9 cellular contexts compared by ENCODE assay signal in genomic region chr20:3686867-3687321, GRCh38. TPM values are rescaled to one million over a fixed set of nuclear protein-coding genes. Genes with fewer than 3 reads are reported as not detected.
DNase-seq lines count a peak whose midpoint lies in the region; ATAC-seq and TF ChIP-seq lines count a peak whose summit lies in the region.
"Had no signal": no experiment of that assay in that cellular context is flagged by ENCODE, and none has a peak within 500 bp of the region (broad histone marks: within the 10 kb centered on the region; RNA-seq: fewer than 3 reads in every experiment).

No MANE protein-coding gene starts in this region.

- ATAC-seq in GM21528 (IDR thresholded peaks at IDR 0.05; ENCODE audit: low FRiP score, unreplicated experiment) (no peak), GM19328 (IDR thresholded peaks at IDR 0.05; ENCODE audit: unreplicated experiment) (no peak), HG02981 (IDR thresholded peaks at IDR 0.05; ENCODE audit: unreplicated experiment) (no peak)
- no peak for ATAC-seq in activated CD8-positive, alpha-beta memory T cell treated with anti-CD3 and anti-CD28 coated beads, Interleukin-2, amount 10 ng/mL, durations not matched to agents 7 days and 5 days

- CTCF ChIA-PET in activated CD8-positive, alpha-beta memory T cell treated with anti-CD3 and anti-CD28 coated beads, Interleukin-2, amount 10 ng/mL, durations not matched to agents 7 days and 5 days (lab: Charles Lee): interaction anchor here (3.8 kb wide), 1 partner anchor 10 kb away, joined by 23 read pairs; no protein-coding TSS in a partner anchor

- H3K79me1 ChIP-seq in neuronal stem cell (ENCODE audit: low read depth, low read length): no peaks in the 10 kb centered on the region

- H2AK5ac ChIP-seq in neuronal stem cell (ENCODE audit: low read depth, low read length): no peak overlapping the region

- peaks cover 2% of the 10 kb centered on the region for H3K4me1 Mint-ChIP-seq in activated CD8-positive, alpha-beta memory T cell treated with anti-CD3 and anti-CD28 coated beads, Interleukin-2, amount 10 ng/mL, durations not matched to agents 7 days and 5 days

- H2BK15ac ChIP-seq in neuronal stem cell (ENCODE audit: low read length): no peak overlapping the region

- no peak overlapping the region for H3K23ac ChIP-seq in neuronal stem cell (ENCODE audit: low read depth, low read length, poor library complexity)

- peak; percentile 92 for DNase-seq in AG08396 (ENCODE audit: low spot score)
- peak; percentile 58 for DNase-seq in NCI-H69 (lab: John Stamatoyannopoulos, UW)
- DNase-seq in fibroblast of pulmonary artery (ENCODE audit: low read depth): peak; percentile 94
- DNase-seq in neuronal stem cell (ENCODE audit: low spot score): no peak
- no peak for DNase-seq in activated CD8-positive, alpha-beta memory T cell treated with anti-CD3 and anti-CD28 coated beads, Interleukin-2, amount 10 ng/mL, durations not matched to agents 7 days and 5 days
- DNase-seq: stimulated activated CD8-positive, alpha-beta memory T cell treated with anti-CD3 and anti-CD28 coated beads, Interleukin-4, amount 100 ng/mL, for 48 hours had no signal

- no peaks in the 10 kb centered on the region for H3K36me3 Mint-ChIP-seq in activated CD8-positive, alpha-beta memory T cell treated with anti-CD3 and anti-CD28 coated beads, Interleukin-2, amount 10 ng/mL, durations not matched to agents 7 days and 5 days

- no peak overlapping the region for H3K27ac Mint-ChIP-seq in activated CD8-positive, alpha-beta memory T cell treated with anti-CD3 and anti-CD28 coated beads, Interleukin-2, amount 10 ng/mL, durations not matched to agents 7 days and 5 days

- no peaks in the 10 kb centered on the region for H3K36me3 ChIP-seq in neuronal stem cell (replicated peaks in 1 of 2; ENCODE audit: control insufficient read depth in 2 of 2, insufficient read depth in 2 of 2, low read length in 2 of 2)

- WGBS in neuronal stem cell (ENCODE audit: extremely low coverage in 2 of 2, insufficient read length in 2 of 2, insufficient replicate concordance in 1 of 2), 2 donors: no CpG with 5 or more reads among the region's 9 CpGs

- no peak overlapping the region for H4K8ac ChIP-seq in neuronal stem cell (ENCODE audit: low read depth, low read length)

- H3K27ac ChIP-seq in neuronal stem cell (replicated peaks; ENCODE audit: low read length): no peak overlapping the region

- no peak overlapping the region for H3K4me3 Mint-ChIP-seq in activated CD8-positive, alpha-beta memory T cell treated with anti-CD3 and anti-CD28 coated beads, Interleukin-2, amount 10 ng/mL, durations not matched to agents 7 days and 5 days

- H2BK12ac ChIP-seq in neuronal stem cell (ENCODE audit: low read length): no peak overlapping the region

- peaks cover 0 to 3% of the 10 kb centered on the region in 2 donors for H3K4me1 ChIP-seq in neuronal stem cell (ENCODE audit: control insufficient read depth in 2 of 2, insufficient read depth in 1 of 2, low read depth in 1 of 2, low read length in 2 of 2)

- H3K4me3 ChIP-seq in fibroblast of pulmonary artery (replicated peaks; ENCODE audit: low read depth, low read length) (no peak overlapping the region), neuronal stem cell (ENCODE audit: low read length in 2 of 2) (no peak overlapping the region)

- peak overlapping the region; percentile 28 for H2AFZ ChIP-seq in neuronal stem cell (ENCODE audit: low read length)

- H4K91ac ChIP-seq in neuronal stem cell (ENCODE audit: low read depth, low read length, poor library complexity): no peak overlapping the region

- H3K4me2 ChIP-seq in neuronal stem cell (ENCODE audit: insufficient read depth, low read length, poor library complexity, severe bottlenecking): no peak overlapping the region

- no peak for TF ChIP-seq CTCF in fibroblast of pulmonary artery (IDR thresholded peaks at IDR 0.05; ENCODE audit: low read length, missing control alignments)

- no peak overlapping the region for H3K9ac ChIP-seq in neuronal stem cell (ENCODE audit: low read depth, low read length, poor library complexity)

- H3K9me3 ChIP-seq in neuronal stem cell (replicated peaks in 1 of 2; ENCODE audit: control insufficient read depth in 2 of 2, insufficient read depth in 1 of 2, low read depth in 1 of 2, low read length in 2 of 2): no peaks in the 10 kb centered on the region

- no peak overlapping the region for H3K4ac ChIP-seq in neuronal stem cell (ENCODE audit: low read length)

- H2BK5ac ChIP-seq in neuronal stem cell (ENCODE audit: low read length): no peak overlapping the region

- H3K27me3 Mint-ChIP-seq in activated CD8-positive, alpha-beta memory T cell treated with anti-CD3 and anti-CD28 coated beads, Interleukin-2, amount 10 ng/mL, durations not matched to agents 7 days and 5 days: peaks cover 38% of the 10 kb centered on the region

- H3K27me3 ChIP-seq in neuronal stem cell (ENCODE audit: control insufficient read depth in 3 of 3, insufficient read depth in 3 of 3, low read depth in 1 of 3, low read length in 3 of 3): peaks cover 0 to 63% (median 5%) of the 10 kb centered on the region in 3 experiments

- no peak overlapping the region for H2BK120ac ChIP-seq in neuronal stem cell (ENCODE audit: low read depth, low read length)

- no peak overlapping the region for H3K14ac ChIP-seq in neuronal stem cell (ENCODE audit: low read length)

- no peaks in the 10 kb centered on the region for H3K9me3 Mint-ChIP-seq in activated CD8-positive, alpha-beta memory T cell treated with anti-CD3 and anti-CD28 coated beads, Interleukin-2, amount 10 ng/mL, durations not matched to agents 7 days and 5 days (ENCODE audit: low read depth)

- no peak overlapping the region for H3K18ac ChIP-seq in neuronal stem cell (ENCODE audit: low read length)

RNA-seq across cellular contexts. Expression of gene ADAM33, which starts 5.1 kb away (rescaled TPM):
- polyA plus RNA-seq in neuronal stem cell (2013, experiment 1 of 2): 5.2 TPM
- polyA plus RNA-seq in neuronal stem cell (2013, experiment 2 of 2): 5.3 TPM
- not detected for total RNA-seq in activated CD8-positive, alpha-beta memory T cell treated with anti-CD3 and anti-CD28 coated beads, Interleukin-2, amount 10 ng/mL, durations not matched to agents 7 days and 5 days

RNA-seq across cellular contexts. Expression of gene GFRA4, which starts 23.7 kb away (rescaled TPM):
- not detected for polyA plus RNA-seq in neuronal stem cell (2013, experiment 1 of 2)
- not detected for polyA plus RNA-seq in neuronal stem cell (2013, experiment 2 of 2)
- not detected for total RNA-seq in activated CD8-positive, alpha-beta memory T cell treated with anti-CD3 and anti-CD28 coated beads, Interleukin-2, amount 10 ng/mL, durations not matched to agents 7 days and 5 days

RNA-seq across cellular contexts. Expression of gene SIGLEC1, which starts 25.5 kb away (rescaled TPM):
- 0.01 TPM for polyA plus RNA-seq in neuronal stem cell (2013, experiment 1 of 2)
- polyA plus RNA-seq in neuronal stem cell (2013, experiment 2 of 2): 0.01 TPM
- total RNA-seq in activated CD8-positive, alpha-beta memory T cell treated with anti-CD3 and anti-CD28 coated beads, Interleukin-2, amount 10 ng/mL, durations not matched to agents 7 days and 5 days: not detected

RNA-seq across cellular contexts. Expression of gene HSPA12B, which starts 45.6 kb away (rescaled TPM):
- 0.39 TPM for polyA plus RNA-seq in neuronal stem cell (2013, experiment 1 of 2)
- polyA plus RNA-seq in neuronal stem cell (2013, experiment 2 of 2): 0.47 TPM
- total RNA-seq in activated CD8-positive, alpha-beta memory T cell treated with anti-CD3 and anti-CD28 coated beads, Interleukin-2, amount 10 ng/mL, durations not matched to agents 7 days and 5 days: not detected

Comparison
In these comparisons a context has a peak if more than half of its experiments do, and no peak if none do; other contexts are left out.
1. DNase-seq: peak in AG08396 (single experiment), NCI-H69 (single experiment) and fibroblast of pulmonary artery (single experiment); none in neuronal stem cell (single experiment) and activated CD8-positive, alpha-beta memory T cell treated with anti-CD3 and anti-CD28 coated beads, Interleukin-2, amount 10 ng/mL, durations not matched to agents 7 days and 5 days (single experiment).